In genomic region chr10:48589266-48589665, GRCh38 we compare ENCODE assay signal across 12 cellular contexts. TPM values are rescaled to one million over a fixed set of nuclear protein-coding genes. Genes with fewer than 3 reads are reported as not detected.
DNase-seq lines count a peak whose midpoint lies in the region; ATAC-seq and TF ChIP-seq lines count a peak whose summit lies in the region.
"Had no signal": no experiment of that assay in that cellular context is flagged by ENCODE, and none has a peak within 500 bp of the region (broad histone marks: within the 10 kb centered on the region; RNA-seq: fewer than 3 reads in every experiment).

No MANE protein-coding gene starts in this region.

- in situ Hi-C loops in KBM-7 (cut with MboI; ENCODE audit: low pct_unique_long_range_greater_than_20kb, low sequenced_read_pairs): no loop called here

- no peak overlapping the region for H3K9ac ChIP-seq in rectal smooth muscle tissue (ENCODE audit: low read length)

- peak; percentile 83 for DNase-seq in EL
- DNase-seq in amniotic stem cell (lab: John Stamatoyannopoulos, UW): peak; percentile 41
- DNase-seq in foreskin keratinocyte: peak; percentile 82 to 91
- no peak for DNase-seq in NCI-H82 (lab: John Stamatoyannopoulos, UW)
- DNase-seq in KBM-7: no peak
- DNase-seq in DMS153 treated with DMSO at 0.1 percent for 48 hours (lab: John Stamatoyannopoulos, UW; ENCODE audit: unreplicated experiment): no peak
- DNase-seq in mesenteric fat pad (ENCODE audit: low spot score): no peak
- DNase-seq: lower lobe of right lung, NCI-H774, spleen had no signal

- ATAC-seq in foreskin keratinocyte: peak; percentile 65
- ATAC-seq: lower lobe of right lung had no signal

- H3K27me3 ChIP-seq in foreskin keratinocyte (peaks cover 5% of the 10 kb centered on the region), rectal smooth muscle tissue (ENCODE audit: control insufficient read depth, insufficient read depth, low read length) (no peaks in the 10 kb centered on the region)
- H3K27me3 ChIP-seq: spleen had no signal

- H3K36me3 ChIP-seq in rectal smooth muscle tissue (ENCODE audit: control insufficient read depth, insufficient read depth, low read length): no peaks in the 10 kb centered on the region
- H3K36me3 ChIP-seq: lower lobe of right lung, spleen had no signal

- H3K4me1 ChIP-seq in foreskin keratinocyte (peaks cover 8% of the 10 kb centered on the region), rectal smooth muscle tissue (ENCODE audit: control insufficient read depth, insufficient read depth, low read length) (no peaks in the 10 kb centered on the region)
- H3K4me1 ChIP-seq: lower lobe of right lung, spleen had no signal

- no peak for TF ChIP-seq CTCF in foreskin keratinocyte (conservative IDR thresholded peaks at IDR 0.05)

- H3K27ac ChIP-seq in foreskin keratinocyte (peak overlapping the region; percentile 18), rectal smooth muscle tissue (ENCODE audit: low read depth, low read length) (peak overlapping the region; percentile 2)
- H3K27ac ChIP-seq: lower lobe of right lung, spleen had no signal

- no peak overlapping the region for H3K4me3 ChIP-seq in rectal smooth muscle tissue (ENCODE audit: low read length)
- H3K4me3 ChIP-seq: lower lobe of right lung, spleen had no signal

RNA-seq across cellular contexts. Expression of gene ARHGAP22, which starts 15.6 kb away (rescaled TPM):
- 5.2 and 7.1 TPM in 2 replicates for total RNA-seq in foreskin keratinocyte
- 6.1 and 7.1 TPM in 2 replicates for polyA plus RNA-seq in foreskin keratinocyte
- 8.8 TPM for total RNA-seq in mesenteric fat pad
- total RNA-seq: T-helper 1 cell treated with Interleukin-12 subunit alpha and Interleukin-12 subunit beta and Interleukin-4 antibody, amounts not matched to agents 30 ng/mL and 1 ng/mL, for 36 hours had no signal

Comparison
In these comparisons a context has a peak if more than half of its experiments do, and no peak if none do; other contexts are left out.
1. DNase-seq: peak in EL (single experiment), amniotic stem cell (single experiment) and foreskin keratinocyte (2 of 2); none in NCI-H82 (single experiment), KBM-7 (single experiment), DMS153 treated with DMSO at 0.1 percent for 48 hours (single experiment) and mesenteric fat pad (single experiment).